Comparison of ENCODE assay signal across 1 cellular context in the genomic region with DNA sequence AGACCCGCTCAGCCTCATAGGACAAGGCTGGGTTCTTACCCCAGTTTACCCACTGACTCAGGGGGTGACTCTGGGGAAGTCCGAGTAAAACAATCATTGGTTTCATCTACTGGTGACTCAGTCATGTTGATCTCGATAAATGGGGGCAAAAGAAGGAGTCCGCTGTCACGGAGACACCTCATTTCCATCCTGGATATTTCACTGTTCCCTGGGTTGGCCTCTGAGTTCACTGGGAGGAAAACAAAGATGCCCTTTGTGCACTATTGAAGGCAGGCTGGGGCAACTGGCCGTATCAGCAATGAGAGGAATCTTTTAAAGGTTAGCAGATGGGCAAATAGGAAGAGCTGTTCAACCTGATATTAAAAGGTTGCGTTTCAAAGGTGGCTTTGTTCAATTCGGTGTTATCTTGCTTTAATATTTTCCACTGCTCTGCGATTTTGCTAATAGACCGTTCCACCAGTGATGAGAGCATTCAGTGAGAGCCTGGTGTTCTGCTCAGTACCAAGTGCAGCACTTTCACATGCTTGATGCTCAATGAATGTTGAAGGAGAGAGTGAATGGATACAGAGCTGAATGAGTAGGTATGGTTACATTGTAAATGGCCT.
TF ChIP-seq lines count a peak whose summit lies in the region.

No MANE protein-coding gene starts in this region.

TF ChIP-seq in HepG2, 621 proteins besides CTCF, POLR2A, EP300 and RAD21 (continued from another document and continues in another):
- TF ChIP-seq ZNF788 (CRISPR knock-in tag; IDR thresholded peaks at IDR 0.05; ENCODE audit: borderline replicate concordance): peak; percentile 55; the same call in 1 of the 2 replicates
- no peak for TF ChIP-seq ZNF776 (CRISPR knock-in tag; IDR thresholded peaks at IDR 0.05)
- TF ChIP-seq ETV6 (CRISPR knock-in tag; conservative IDR thresholded peaks at IDR 0.05): no peak
- peak; percentile 89 for TF ChIP-seq TAF1 (CRISPR knock-in tag; IDR thresholded peaks at IDR 0.05)
- TF ChIP-seq SMARCE1 (IDR thresholded peaks at IDR 0.05; ENCODE audit: borderline replicate concordance): no peak
- no peak for TF ChIP-seq ZNF674 (CRISPR knock-in tag; IDR thresholded peaks at IDR 0.05; ENCODE audit: low read depth)
- TF ChIP-seq KMT2A (CRISPR knock-in tag; IDR thresholded peaks at IDR 0.05): 0 out of 2 replicates have a peak, but pooled peaks have one; percentile 74
- TF ChIP-seq NCOA1 (CRISPR knock-in tag; IDR thresholded peaks at IDR 0.05): no peak
- no peak for TF ChIP-seq SP2 (CRISPR knock-in tag; IDR thresholded peaks at IDR 0.05)
- peak; percentile 56; the same call in 1 of the 2 replicates for TF ChIP-seq JUND (CRISPR knock-in tag; IDR thresholded peaks at IDR 0.05)
- no peak for TF ChIP-seq MYNN (CRISPR knock-in tag; IDR thresholded peaks at IDR 0.05; ENCODE audit: low read depth)
- TF ChIP-seq SALL1 (CRISPR knock-in tag; IDR thresholded peaks at IDR 0.05): peak; percentile 86
- peak; percentile 64 for TF ChIP-seq SAP130 (CRISPR knock-in tag; IDR thresholded peaks at IDR 0.05; ENCODE audit: low read depth)
- peak; percentile 84 for TF ChIP-seq SALL2 (CRISPR knock-in tag; IDR thresholded peaks at IDR 0.05)
- TF ChIP-seq, protein P1, sequence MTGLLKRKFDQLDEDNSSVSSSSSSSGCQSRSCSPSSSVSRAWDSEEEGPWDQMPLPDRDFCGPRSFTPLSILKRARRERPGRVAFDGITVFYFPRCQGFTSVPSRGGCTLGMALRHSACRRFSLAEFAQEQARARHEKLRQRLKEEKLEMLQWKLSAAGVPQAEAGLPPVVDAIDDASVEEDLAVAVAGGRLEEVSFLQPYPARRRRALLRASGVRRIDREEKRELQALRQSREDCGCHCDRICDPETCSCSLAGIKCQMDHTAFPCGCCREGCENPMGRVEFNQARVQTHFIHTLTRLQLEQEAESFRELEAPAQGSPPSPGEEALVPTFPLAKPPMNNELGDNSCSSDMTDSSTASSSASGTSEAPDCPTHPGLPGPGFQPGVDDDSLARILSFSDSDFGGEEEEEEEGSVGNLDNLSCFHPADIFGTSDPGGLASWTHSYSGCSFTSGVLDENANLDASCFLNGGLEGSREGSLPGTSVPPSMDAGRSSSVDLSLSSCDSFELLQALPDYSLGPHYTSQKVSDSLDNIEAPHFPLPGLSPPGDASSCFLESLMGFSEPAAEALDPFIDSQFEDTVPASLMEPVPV (CRISPR knock-in tag; IDR thresholded peaks at IDR 0.05): no peak
- TF ChIP-seq ZFP41 (CRISPR knock-in tag; IDR thresholded peaks at IDR 0.05; ENCODE audit: borderline replicate concordance): no peak
- TF ChIP-seq RARG (CRISPR knock-in tag; IDR thresholded peaks at IDR 0.05; ENCODE audit: low read depth): no peak
- TF ChIP-seq CREB1 (IDR thresholded peaks at IDR 0.05): no peak
- TF ChIP-seq CREB1 (CRISPR knock-in tag; IDR thresholded peaks at IDR 0.05): peak; percentile 52; the same call in 1 of the 2 replicates
- no peak for TF ChIP-seq ZNF230 (CRISPR knock-in tag; IDR thresholded peaks at IDR 0.05)
- TF ChIP-seq ZNF205 (CRISPR knock-in tag; IDR thresholded peaks at IDR 0.05): peak; percentile 80; the same call in 1 of the 2 replicates
- TF ChIP-seq, protein P2, sequence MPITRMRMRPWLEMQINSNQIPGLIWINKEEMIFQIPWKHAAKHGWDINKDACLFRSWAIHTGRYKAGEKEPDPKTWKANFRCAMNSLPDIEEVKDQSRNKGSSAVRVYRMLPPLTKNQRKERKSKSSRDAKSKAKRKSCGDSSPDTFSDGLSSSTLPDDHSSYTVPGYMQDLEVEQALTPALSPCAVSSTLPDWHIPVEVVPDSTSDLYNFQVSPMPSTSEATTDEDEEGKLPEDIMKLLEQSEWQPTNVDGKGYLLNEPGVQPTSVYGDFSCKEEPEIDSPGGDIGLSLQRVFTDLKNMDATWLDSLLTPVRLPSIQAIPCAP (CRISPR knock-in tag; IDR thresholded peaks at IDR 0.05; ENCODE audit: low read depth): no peak
- no peak for TF ChIP-seq ZBTB21 (CRISPR knock-in tag; IDR thresholded peaks at IDR 0.05)
- TF ChIP-seq, protein P3, sequence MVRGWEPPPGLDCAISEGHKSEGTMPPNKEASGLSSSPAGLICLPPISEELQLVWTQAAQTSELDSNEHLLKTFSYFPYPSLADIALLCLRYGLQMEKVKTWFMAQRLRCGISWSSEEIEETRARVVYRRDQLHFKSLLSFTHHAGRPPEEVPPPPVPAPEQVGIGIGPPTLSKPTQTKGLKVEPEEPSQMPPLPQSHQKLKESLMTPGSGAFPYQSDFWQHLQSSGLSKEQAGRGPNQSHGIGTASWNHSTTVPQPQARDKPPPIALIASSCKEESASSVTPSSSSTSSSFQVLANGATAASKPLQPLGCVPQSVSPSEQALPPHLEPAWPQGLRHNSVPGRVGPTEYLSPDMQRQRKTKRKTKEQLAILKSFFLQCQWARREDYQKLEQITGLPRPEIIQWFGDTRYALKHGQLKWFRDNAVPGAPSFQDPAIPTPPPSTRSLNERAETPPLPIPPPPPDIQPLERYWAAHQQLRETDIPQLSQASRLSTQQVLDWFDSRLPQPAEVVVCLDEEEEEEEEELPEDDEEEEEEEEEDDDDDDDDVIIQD (CRISPR knock-in tag; IDR thresholded peaks at IDR 0.05; ENCODE audit: low read depth): peak; percentile 73; the same call in 1 of the 2 replicates
- TF ChIP-seq, protein P4, sequence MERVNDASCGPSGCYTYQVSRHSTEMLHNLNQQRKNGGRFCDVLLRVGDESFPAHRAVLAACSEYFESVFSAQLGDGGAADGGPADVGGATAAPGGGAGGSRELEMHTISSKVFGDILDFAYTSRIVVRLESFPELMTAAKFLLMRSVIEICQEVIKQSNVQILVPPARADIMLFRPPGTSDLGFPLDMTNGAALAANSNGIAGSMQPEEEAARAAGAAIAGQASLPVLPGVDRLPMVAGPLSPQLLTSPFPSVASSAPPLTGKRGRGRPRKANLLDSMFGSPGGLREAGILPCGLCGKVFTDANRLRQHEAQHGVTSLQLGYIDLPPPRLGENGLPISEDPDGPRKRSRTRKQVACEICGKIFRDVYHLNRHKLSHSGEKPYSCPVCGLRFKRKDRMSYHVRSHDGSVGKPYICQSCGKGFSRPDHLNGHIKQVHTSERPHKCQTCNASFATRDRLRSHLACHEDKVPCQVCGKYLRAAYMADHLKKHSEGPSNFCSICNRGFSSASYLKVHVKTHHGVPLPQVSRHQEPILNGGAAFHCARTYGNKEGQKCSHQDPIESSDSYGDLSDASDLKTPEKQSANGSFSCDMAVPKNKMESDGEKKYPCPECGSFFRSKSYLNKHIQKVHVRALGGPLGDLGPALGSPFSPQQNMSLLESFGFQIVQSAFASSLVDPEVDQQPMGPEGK (CRISPR knock-in tag; IDR thresholded peaks at IDR 0.05): peak; percentile 58
- TF ChIP-seq ZZZ3 (CRISPR knock-in tag; IDR thresholded peaks at IDR 0.05; ENCODE audit: borderline replicate concordance): no peak
- TF ChIP-seq, protein P5, sequence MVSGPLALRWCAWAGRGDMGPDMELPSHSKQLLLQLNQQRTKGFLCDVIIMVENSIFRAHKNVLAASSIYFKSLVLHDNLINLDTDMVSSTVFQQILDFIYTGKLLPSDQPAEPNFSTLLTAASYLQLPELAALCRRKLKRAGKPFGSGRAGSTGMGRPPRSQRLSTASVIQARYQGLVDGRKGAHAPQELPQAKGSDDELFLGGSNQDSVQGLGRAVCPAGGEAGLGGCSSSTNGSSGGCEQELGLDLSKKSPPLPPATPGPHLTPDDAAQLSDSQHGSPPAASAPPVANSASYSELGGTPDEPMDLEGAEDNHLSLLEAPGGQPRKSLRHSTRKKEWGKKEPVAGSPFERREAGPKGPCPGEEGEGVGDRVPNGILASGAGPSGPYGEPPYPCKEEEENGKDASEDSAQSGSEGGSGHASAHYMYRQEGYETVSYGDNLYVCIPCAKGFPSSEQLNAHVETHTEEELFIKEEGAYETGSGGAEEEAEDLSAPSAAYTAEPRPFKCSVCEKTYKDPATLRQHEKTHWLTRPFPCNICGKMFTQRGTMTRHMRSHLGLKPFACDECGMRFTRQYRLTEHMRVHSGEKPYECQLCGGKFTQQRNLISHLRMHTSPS (CRISPR knock-in tag; IDR thresholded peaks at IDR 0.05; ENCODE audit: low read depth): no peak
- no peak for TF ChIP-seq SMAD1 (CRISPR knock-in tag; IDR thresholded peaks at IDR 0.05; ENCODE audit: borderline replicate concordance, low read depth)
- TF ChIP-seq, protein P6, sequence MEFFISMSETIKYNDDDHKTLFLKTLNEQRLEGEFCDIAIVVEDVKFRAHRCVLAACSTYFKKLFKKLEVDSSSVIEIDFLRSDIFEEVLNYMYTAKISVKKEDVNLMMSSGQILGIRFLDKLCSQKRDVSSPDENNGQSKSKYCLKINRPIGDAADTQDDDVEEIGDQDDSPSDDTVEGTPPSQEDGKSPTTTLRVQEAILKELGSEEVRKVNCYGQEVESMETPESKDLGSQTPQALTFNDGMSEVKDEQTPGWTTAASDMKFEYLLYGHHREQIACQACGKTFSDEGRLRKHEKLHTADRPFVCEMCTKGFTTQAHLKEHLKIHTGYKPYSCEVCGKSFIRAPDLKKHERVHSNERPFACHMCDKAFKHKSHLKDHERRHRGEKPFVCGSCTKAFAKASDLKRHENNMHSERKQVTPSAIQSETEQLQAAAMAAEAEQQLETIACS (CRISPR knock-in tag; IDR thresholded peaks at IDR 0.05): no peak
- TF ChIP-seq GFI1 (CRISPR knock-in tag; IDR thresholded peaks at IDR 0.05; ENCODE audit: borderline replicate concordance): no peak; the same call in 1 of the 2 replicates
- peak; percentile 39; the same call in 1 of the 2 replicates for TF ChIP-seq ZMYM3 (CRISPR knock-in tag; IDR thresholded peaks at IDR 0.05)
- TF ChIP-seq, protein P7, sequence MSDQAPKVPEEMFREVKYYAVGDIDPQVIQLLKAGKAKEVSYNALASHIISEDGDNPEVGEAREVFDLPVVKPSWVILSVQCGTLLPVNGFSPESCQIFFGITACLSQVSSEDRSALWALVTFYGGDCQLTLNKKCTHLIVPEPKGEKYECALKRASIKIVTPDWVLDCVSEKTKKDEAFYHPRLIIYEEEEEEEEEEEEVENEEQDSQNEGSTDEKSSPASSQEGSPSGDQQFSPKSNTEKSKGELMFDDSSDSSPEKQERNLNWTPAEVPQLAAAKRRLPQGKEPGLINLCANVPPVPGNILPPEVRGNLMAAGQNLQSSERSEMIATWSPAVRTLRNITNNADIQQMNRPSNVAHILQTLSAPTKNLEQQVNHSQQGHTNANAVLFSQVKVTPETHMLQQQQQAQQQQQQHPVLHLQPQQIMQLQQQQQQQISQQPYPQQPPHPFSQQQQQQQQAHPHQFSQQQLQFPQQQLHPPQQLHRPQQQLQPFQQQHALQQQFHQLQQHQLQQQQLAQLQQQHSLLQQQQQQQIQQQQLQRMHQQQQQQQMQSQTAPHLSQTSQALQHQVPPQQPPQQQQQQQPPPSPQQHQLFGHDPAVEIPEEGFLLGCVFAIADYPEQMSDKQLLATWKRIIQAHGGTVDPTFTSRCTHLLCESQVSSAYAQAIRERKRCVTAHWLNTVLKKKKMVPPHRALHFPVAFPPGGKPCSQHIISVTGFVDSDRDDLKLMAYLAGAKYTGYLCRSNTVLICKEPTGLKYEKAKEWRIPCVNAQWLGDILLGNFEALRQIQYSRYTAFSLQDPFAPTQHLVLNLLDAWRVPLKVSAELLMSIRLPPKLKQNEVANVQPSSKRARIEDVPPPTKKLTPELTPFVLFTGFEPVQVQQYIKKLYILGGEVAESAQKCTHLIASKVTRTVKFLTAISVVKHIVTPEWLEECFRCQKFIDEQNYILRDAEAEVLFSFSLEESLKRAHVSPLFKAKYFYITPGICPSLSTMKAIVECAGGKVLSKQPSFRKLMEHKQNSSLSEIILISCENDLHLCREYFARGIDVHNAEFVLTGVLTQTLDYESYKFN (CRISPR knock-in tag; conservative IDR thresholded peaks at IDR 0.05): peak; percentile 92
- no peak for TF ChIP-seq SP5 (CRISPR knock-in tag; IDR thresholded peaks at IDR 0.05; ENCODE audit: borderline replicate concordance, low read depth)
- TF ChIP-seq ZNF33B (CRISPR knock-in tag; IDR thresholded peaks at IDR 0.05): no peak
- TF ChIP-seq ZNF282 (IDR thresholded peaks at IDR 0.05; ENCODE audit: partially characterized antibody): no peak
- peak; percentile 43; the same call in 1 of the 2 replicates for TF ChIP-seq ZNF761 (CRISPR knock-in tag; conservative IDR thresholded peaks at IDR 0.05)
- TF ChIP-seq MED13 (CRISPR knock-in tag; IDR thresholded peaks at IDR 0.05): peak; percentile 95
- TF ChIP-seq KDM6A (CRISPR knock-in tag; IDR thresholded peaks at IDR 0.05; ENCODE audit: low read depth): peak; percentile 86
- no peak for TF ChIP-seq KLF6 (CRISPR knock-in tag; IDR thresholded peaks at IDR 0.05)
- TF ChIP-seq, protein P8, sequence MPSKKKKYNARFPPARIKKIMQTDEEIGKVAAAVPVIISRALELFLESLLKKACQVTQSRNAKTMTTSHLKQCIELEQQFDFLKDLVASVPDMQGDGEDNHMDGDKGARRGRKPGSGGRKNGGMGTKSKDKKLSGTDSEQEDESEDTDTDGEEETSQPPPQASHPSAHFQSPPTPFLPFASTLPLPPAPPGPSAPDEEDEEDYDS (CRISPR knock-in tag; IDR thresholded peaks at IDR 0.05): peak; percentile 81
- TF ChIP-seq ARNT (IDR thresholded peaks at IDR 0.05): no peak
- TF ChIP-seq ZNF446 (CRISPR knock-in tag; IDR thresholded peaks at IDR 0.05): no peak
- peak in 1 of 2 experiments; percentile 47; a peak in 1 of 4 replicates for TF ChIP-seq KLF16 (CRISPR knock-in tag; IDR thresholded peaks at IDR 0.05)
- TF ChIP-seq ZNF773 (CRISPR knock-in tag; IDR thresholded peaks at IDR 0.05; ENCODE audit: borderline replicate concordance): no peak
- no peak; the same call in 1 of the 2 replicates for TF ChIP-seq ZNF768 (CRISPR knock-in tag; IDR thresholded peaks at IDR 0.05)
- TF ChIP-seq, protein P9, sequence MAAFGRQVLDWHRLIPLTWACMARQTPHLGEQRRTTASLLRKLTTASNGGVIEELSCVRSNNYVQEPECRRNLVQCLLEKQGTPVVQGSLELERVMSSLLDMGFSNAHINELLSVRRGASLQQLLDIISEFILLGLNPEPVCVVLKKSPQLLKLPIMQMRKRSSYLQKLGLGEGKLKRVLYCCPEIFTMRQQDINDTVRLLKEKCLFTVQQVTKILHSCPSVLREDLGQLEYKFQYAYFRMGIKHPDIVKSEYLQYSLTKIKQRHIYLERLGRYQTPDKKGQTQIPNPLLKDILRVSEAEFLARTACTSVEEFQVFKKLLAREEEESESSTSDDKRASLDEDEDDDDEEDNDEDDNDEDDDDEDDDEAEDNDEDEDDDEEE (CRISPR knock-in tag; IDR thresholded peaks at IDR 0.05): no peak
- TF ChIP-seq ZNF775 (CRISPR knock-in tag; IDR thresholded peaks at IDR 0.05; ENCODE audit: borderline replicate concordance): no peak
- no peak for TF ChIP-seq RBM39 (IDR thresholded peaks at IDR 0.05; ENCODE audit: low read depth, low read length, poor library complexity, severe bottlenecking)
- TF ChIP-seq NONO (IDR thresholded peaks at IDR 0.05): no peak
- peak; percentile 62; the same call in 1 of the 2 replicates for TF ChIP-seq NONO (CRISPR knock-in tag; conservative IDR thresholded peaks at IDR 0.05)
- TF ChIP-seq ZNF33A (CRISPR knock-in tag; IDR thresholded peaks at IDR 0.05; ENCODE audit: borderline replicate concordance): no peak
